In genomic region chr15:50687302-50687902, GRCh38 we compare ENCODE assay signal across 8 cellular contexts. TPM values are rescaled to one million over a fixed set of nuclear protein-coding genes. Genes with fewer than 3 reads are reported as not detected.
DNase-seq lines count a peak whose midpoint lies in the region; ATAC-seq, FAIRE-seq and TF ChIP-seq lines count a peak whose summit lies in the region.

No MANE protein-coding gene starts in this region.

- H3K4me1 Mint-ChIP-seq in activated T-helper 1 cell treated with anti-CD3 and anti-CD28 coated beads, Interleukin-12 subunit alpha, Interleukin-12 subunit beta, Interleukin-2, Interleukin-4 antibody, amounts not matched to agents 30 ng/mL and 10 ng/mL and 1 ng/mL, durations not matched to agents 14 hours and 24 hours and 36 hours (ENCODE audit: low read depth) = peaks cover 40% of the 10 kb centered on the region

- H3K4me3 Mint-ChIP-seq in activated T-helper 1 cell treated with anti-CD3 and anti-CD28 coated beads, Interleukin-12 subunit alpha, Interleukin-12 subunit beta, Interleukin-2, Interleukin-4 antibody, amounts not matched to agents 30 ng/mL and 10 ng/mL and 1 ng/mL, durations not matched to agents 14 hours and 24 hours and 36 hours = peak overlapping the region; percentile 97

- TF ChIP-seq CTCF in keratinocyte (optimal IDR thresholded peaks at IDR 0.05 in 1 of 3, IDR thresholded peaks at IDR 0.05 in 1 of 3, conservative IDR thresholded peaks at IDR 0.05 in 1 of 3; ENCODE audit: extremely low read depth in 1 of 3, insufficient read depth in 2 of 3, low read length in 3 of 3) = no peak
- TF ChIP-seq CTCF in thoracic aorta (IDR thresholded peaks at IDR 0.05) = no peak

- dilution Hi-C loops in keratinocyte (cut with MboI; ENCODE audit: extremely low pct_ligation_motif_present, low sequenced_read_pairs) = no loop called here

- H3K4me3 ChIP-seq in ACC112 (ENCODE audit: low read depth, low read length) (peak overlapping the region; percentile 99), keratinocyte (ENCODE audit: control insufficient read depth in 2 of 3, extremely low read depth in 1 of 3, insufficient read depth in 2 of 3, low read depth in 1 of 3, low read length in 3 of 3) (peak overlapping the region; percentile 66 to 97 (median 83)), thoracic aorta (peak overlapping the region; percentile 95)

- DNase-seq in activated T-helper 1 cell treated with anti-CD3 and anti-CD28 coated beads, Interleukin-12 subunit alpha, Interleukin-12 subunit beta, Interleukin-2, Interleukin-4 antibody, amounts not matched to agents 30 ng/mL and 10 ng/mL and 1 ng/mL, durations not matched to agents 14 hours and 24 hours and 36 hours (ENCODE audit: low spot score) = no peak
- DNase-seq in keratinocyte (ENCODE audit: low read depth, low spot score) (no peak), thoracic aorta (ENCODE audit: low spot score) (no peak), GOT3 (lab: John Stamatoyannopoulos, UW) (no peak), DMS79 treated with DMSO at 0.1 percent for 48 hours (lab: John Stamatoyannopoulos, UW) (no peak), DMS79 (lab: John Stamatoyannopoulos, UW) (no peak)

- no peaks in the 10 kb centered on the region for H3K27me3 ChIP-seq in ACC112 (ENCODE audit: insufficient read depth, low read length)
- no peaks in the 10 kb centered on the region for H3K27me3 ChIP-seq in keratinocyte (ENCODE audit: control insufficient read depth, extremely low read depth, insufficient read depth, low read length)
- H3K27me3 ChIP-seq in thoracic aorta (replicated peaks; ENCODE audit: insufficient read depth) = no peaks in the 10 kb centered on the region

- no peaks in the 10 kb centered on the region for H3K9me3 ChIP-seq in keratinocyte (ENCODE audit: control insufficient read depth, low read depth, low read length)
- no peaks in the 10 kb centered on the region for H3K9me3 ChIP-seq in thoracic aorta

- no peaks in the 10 kb centered on the region for H3K36me3 ChIP-seq in ACC112 (ENCODE audit: insufficient read depth, low read length)
- peaks cover 0 to 3% of the 10 kb centered on the region in 2 experiments for H3K36me3 ChIP-seq in keratinocyte (ENCODE audit: control insufficient read depth in 2 of 2, extremely low read depth in 1 of 2, insufficient read depth in 2 of 2, low read length in 2 of 2)
- H3K36me3 ChIP-seq in thoracic aorta = no peaks in the 10 kb centered on the region

- peak overlapping the region; percentile 97 for H3K9ac ChIP-seq in keratinocyte (ENCODE audit: control insufficient read depth, extremely low read depth, insufficient read depth, low read length)

- intact Hi-C loops in activated T-helper 1 cell treated with anti-CD3 and anti-CD28 coated beads, Interleukin-12 subunit alpha, Interleukin-12 subunit beta, Interleukin-2, Interleukin-4 antibody, amounts not matched to agents 30 ng/mL and 10 ng/mL and 1 ng/mL, durations not matched to agents 14 hours and 24 hours and 36 hours (cut with micrococcal nuclease) = loop anchor here (1.0 to 5.0 kb wide), 3 partner anchors 125 to 1065 kb away; partner anchors contain the start of genes DTWD1 and FAM227B

- H3K9me1 ChIP-seq in keratinocyte (ENCODE audit: control insufficient read depth, extremely low read depth, insufficient read depth, low read length) = no peaks in the 10 kb centered on the region

- H3K9me3 Mint-ChIP-seq in activated T-helper 1 cell treated with anti-CD3 and anti-CD28 coated beads, Interleukin-12 subunit alpha, Interleukin-12 subunit beta, Interleukin-2, Interleukin-4 antibody, amounts not matched to agents 30 ng/mL and 10 ng/mL and 1 ng/mL, durations not matched to agents 14 hours and 24 hours and 36 hours = no peaks in the 10 kb centered on the region

- H3K27ac ChIP-seq in ACC112 (ENCODE audit: low read depth, low read length) (peak overlapping the region; percentile 80), keratinocyte (ENCODE audit: control insufficient read depth, insufficient read depth, low read length) (peak overlapping the region; percentile 96), thoracic aorta (peak overlapping the region; percentile 93 to 96)

- H4K20me1 ChIP-seq in keratinocyte (ENCODE audit: control insufficient read depth, extremely low read depth, insufficient read depth, low read length) = peaks cover 5% of the 10 kb centered on the region

- H3K27ac Mint-ChIP-seq in activated T-helper 1 cell treated with anti-CD3 and anti-CD28 coated beads, Interleukin-12 subunit alpha, Interleukin-12 subunit beta, Interleukin-2, Interleukin-4 antibody, amounts not matched to agents 30 ng/mL and 10 ng/mL and 1 ng/mL, durations not matched to agents 14 hours and 24 hours and 36 hours = peak overlapping the region; percentile 87

- ATAC-seq in GM21723 (IDR thresholded peaks at IDR 0.05; ENCODE audit: unreplicated experiment) = peak; percentile 11
- ATAC-seq in thoracic aorta (ENCODE audit: insufficient number of reproducible peaks, low FRiP score, low read depth) = peak; percentile 1

- H3K27me3 Mint-ChIP-seq in activated T-helper 1 cell treated with anti-CD3 and anti-CD28 coated beads, Interleukin-12 subunit alpha, Interleukin-12 subunit beta, Interleukin-2, Interleukin-4 antibody, amounts not matched to agents 30 ng/mL and 10 ng/mL and 1 ng/mL, durations not matched to agents 14 hours and 24 hours and 36 hours (ENCODE audit: insufficient read depth) = no peaks in the 10 kb centered on the region

- peaks cover 22% of the 10 kb centered on the region for H3K36me3 Mint-ChIP-seq in activated T-helper 1 cell treated with anti-CD3 and anti-CD28 coated beads, Interleukin-12 subunit alpha, Interleukin-12 subunit beta, Interleukin-2, Interleukin-4 antibody, amounts not matched to agents 30 ng/mL and 10 ng/mL and 1 ng/mL, durations not matched to agents 14 hours and 24 hours and 36 hours (ENCODE audit: low read depth)

- H2AFZ ChIP-seq in ACC112 (ENCODE audit: low read length, unreplicated experiment) (peak overlapping the region; percentile 32), keratinocyte (ENCODE audit: control insufficient read depth, low read length) (peak overlapping the region; percentile 100)

- H3K4me1 ChIP-seq in ACC112 (ENCODE audit: control insufficient read depth, insufficient read depth, low read length, unreplicated experiment) = peaks cover 24% of the 10 kb centered on the region
- peaks cover 20% of the 10 kb centered on the region for H3K4me1 ChIP-seq in keratinocyte (ENCODE audit: control insufficient read depth, extremely low read depth, insufficient read depth, low read length)
- peaks cover 18 to 40% of the 10 kb centered on the region in 2 donors for H3K4me1 ChIP-seq in thoracic aorta (ENCODE audit: control insufficient read depth in 1 of 2, low read depth in 2 of 2)

- FAIRE-seq in keratinocyte (lab: Jason Lieb, UNC) = no peak

- H3K4me2 ChIP-seq in keratinocyte (ENCODE audit: control insufficient read depth, extremely low read depth, insufficient read depth, low read depth, low read length) = peak overlapping the region; percentile 88

- peaks cover 45% of the 10 kb centered on the region for H3K79me2 ChIP-seq in ACC112 (ENCODE audit: control insufficient read depth, insufficient read depth, low read length, unreplicated experiment)
- peaks cover 40% of the 10 kb centered on the region for H3K79me2 ChIP-seq in keratinocyte (ENCODE audit: control insufficient read depth, insufficient read depth, low read length)

RNA-seq across cellular contexts. Expression of gene TRPM7, which starts 0.8 kb away (rescaled TPM):
- 42.4 and 43.6 TPM in 2 replicates for total RNA-seq in activated T-helper 1 cell treated with anti-CD3 and anti-CD28 coated beads, Interleukin-12 subunit alpha, Interleukin-12 subunit beta, Interleukin-2, Interleukin-4 antibody, amounts not matched to agents 30 ng/mL and 10 ng/mL and 1 ng/mL, durations not matched to agents 14 hours and 24 hours and 36 hours
- 14.4 to 25.4 TPM (median 19.6 TPM) in 3 replicates for polyA plus RNA-seq in keratinocyte
- polyA plus RNA-seq in keratinocyte (2011; ENCODE audit: low read depth) = 67.0 TPM
- 7.1 and 14.7 TPM in 2 replicates for polyA plus RNA-seq in keratinocyte (2011; cell fraction: cytosol; rRNA removed)
- polyA plus RNA-seq in keratinocyte (2011; cell fraction: nucleus; rRNA removed) = 28.7 and 41.4 TPM in 2 replicates
- polyA plus RNA-seq in keratinocyte (2012; ENCODE audit: low replicate concordance) = 12.4 and 14.8 TPM in 2 replicates
- polyA minus RNA-seq in keratinocyte = 2.6 to 56.2 TPM (median 27.1 TPM) in 3 replicates
- polyA minus RNA-seq in keratinocyte (2011; cell fraction: cytosol; rRNA and poly(A)+ RNA removed) = 16.1 TPM
- polyA minus RNA-seq in keratinocyte (2011; cell fraction: nucleus; rRNA and poly(A)+ RNA removed) = 54.0 and 103 TPM in 2 replicates
- 10 to 100 TPM; 45.9 to 61.7 TPM for total RNA-seq in thoracic aorta
